ENCODE assay signal across 17 cellular contexts in genomic region chr2:154740360-154740759, GRCh38. TPM values are rescaled to one million over a fixed set of nuclear protein-coding genes. Genes with fewer than 3 reads are reported as not detected.
DNase-seq lines count a peak whose midpoint lies in the region; ATAC-seq and TF ChIP-seq lines count a peak whose summit lies in the region.
"Had no signal": no experiment of that assay in that cellular context is flagged by ENCODE, and none has a peak within 500 bp of the region (broad histone marks: within the 10 kb centered on the region; RNA-seq: fewer than 3 reads in every experiment).

No MANE protein-coding gene starts in this region.

- DNase-seq in left cardiac atrium (no peak), cardiac septum (ENCODE audit: low spot score) (no peak), NCI-H2081 (lab: John Stamatoyannopoulos, UW) (peak; percentile 61 to 84), NCI-H748 (lab: John Stamatoyannopoulos, UW; ENCODE audit: unreplicated experiment) (peak; percentile 62), pons (ENCODE audit: low spot score) (peak; percentile 16), tibial artery (no peak), NOMO-1 treated with dmso at 0.1 percent for 144 hours (lab: John Stamatoyannopoulos, UW; ENCODE audit: unreplicated experiment) (no peak)
- DNase-seq: HCEC 1CT, NCI-H1105, NCI-H2029 treated with DMSO at 0.1 percent for 48 hours, NCI-H510A, Peyer's patch had no signal

- H3K27ac ChIP-seq in tibial artery: no peak overlapping the region
- H3K27ac ChIP-seq: C4-2B, HL-60, Peyer's patch had no signal

- ATAC-seq in left cardiac atrium: peak; percentile 71 to 86
- no peak for ATAC-seq in HG02884 (IDR thresholded peaks at IDR 0.05; ENCODE audit: unreplicated experiment)
- ATAC-seq: K562 had no signal

- H3K36me3 ChIP-seq in tibial artery: no peaks in the 10 kb centered on the region
- H3K36me3 ChIP-seq: Peyer's patch had no signal

- intact Hi-C loops in left cardiac atrium (cut with DNase I) (no loop called here), cardiac septum (cut with DNase I) (no loop called here), tibial artery (cut with DNase I; ENCODE audit: low total_unique reads) (no loop called here)

- H3K9me3 ChIP-seq in tibial artery: peaks cover 0 to 4% (median 0%) of the 10 kb centered on the region in 3 donors
- H3K9me3 ChIP-seq: Peyer's patch had no signal

- no peak for TF ChIP-seq CTCF in tibial artery (IDR thresholded peaks at IDR 0.05)

- no peaks in the 10 kb centered on the region for H3K4me1 ChIP-seq in tibial artery
- H3K4me1 ChIP-seq: Peyer's patch had no signal

- H3K4me3 ChIP-seq in tibial artery: no peak overlapping the region
- H3K4me3 ChIP-seq: K562, Peyer's patch had no signal

- H3K27me3 ChIP-seq in tibial artery: no peaks in the 10 kb centered on the region
- H3K27me3 ChIP-seq: Peyer's patch had no signal

RNA-seq across cellular contexts. Expression of gene KCNJ3, which starts 41.9 kb away (rescaled TPM):
- total RNA-seq in left cardiac atrium (10 to 100 TPM; 27.5 to 49.9 TPM), cardiac septum (3.4 TPM)
- total RNA-seq: K562, MCF 10A had no signal

Comparison
In these comparisons a context has a peak if more than half of its experiments do, and no peak if none do; other contexts are left out.
1. DNase-seq: peak in NCI-H2081 (2 of 2), NCI-H748 (single experiment) and pons (single experiment); none in left cardiac atrium (single experiment), cardiac septum (single experiment), tibial artery (0 of 2) and NOMO-1 treated with dmso at 0.1 percent for 144 hours (single experiment).